In the genomic region with DNA sequence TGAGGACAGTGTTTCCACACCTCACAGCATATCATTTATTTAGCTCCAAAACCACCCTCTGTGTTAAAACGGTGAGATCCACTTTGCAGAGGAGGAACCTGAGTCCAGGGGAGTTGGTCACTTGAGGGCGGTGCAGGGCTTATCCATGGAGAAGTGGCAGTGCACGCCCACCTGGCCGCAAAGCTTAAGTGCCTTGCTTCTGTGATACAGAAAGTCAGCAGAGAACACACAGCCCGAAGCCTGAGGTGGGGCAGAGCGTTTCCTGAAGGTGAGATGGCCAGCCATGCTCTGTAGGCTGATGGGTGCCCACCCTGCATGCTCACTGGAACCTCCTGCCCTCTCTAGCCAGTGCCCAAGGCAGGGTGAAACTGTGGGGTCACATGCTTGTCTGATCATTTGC, we compare ENCODE assay signal across 20 cellular contexts.
DNase-seq lines count a peak whose midpoint lies in the region; ATAC-seq and TF ChIP-seq lines count a peak whose summit lies in the region.
"Had no signal": no experiment of that assay in that cellular context is flagged by ENCODE, and none has a peak within 500 bp of the region (broad histone marks: within the 10 kb centered on the region; RNA-seq: fewer than 3 reads in every experiment).

No MANE protein-coding gene starts in this region.

- H3K4me3 Mint-ChIP-seq in activated CD8-positive, alpha-beta memory T cell treated with anti-CD3 and anti-CD28 coated beads, Interleukin-2, amount 10 ng/mL, durations not matched to agents 7 days and 5 days = no peak overlapping the region
- H3K4me3 Mint-ChIP-seq in naive B cell = peak overlapping the region in 5 of 8 donors; percentile 3 to 86 (median 44)
- H3K4me3 Mint-ChIP-seq: activated naive CD4-positive, alpha-beta T cell treated with anti-CD3 and anti-CD28 coated beads, Interleukin-2, amount 10 ng/mL, durations not matched to agents 7 days and 5 days; IgD-negative memory B cell had no signal

- peaks cover 97% of the 10 kb centered on the region for H3K27me3 Mint-ChIP-seq in activated CD8-positive, alpha-beta memory T cell treated with anti-CD3 and anti-CD28 coated beads, Interleukin-2, amount 10 ng/mL, durations not matched to agents 7 days and 5 days
- H3K27me3 Mint-ChIP-seq in naive B cell = peaks cover 0 to 35% (median 0%) of the 10 kb centered on the region in 3 donors

- no peak for ATAC-seq in activated CD8-positive, alpha-beta memory T cell treated with anti-CD3 and anti-CD28 coated beads, Interleukin-2, amount 10 ng/mL, durations not matched to agents 7 days and 5 days
- no peak for ATAC-seq in naive B cell (ENCODE audit: low read depth in 2 of 2)
- ATAC-seq: effector memory CD8-positive, alpha-beta T cell; heart left ventricle; natural killer cell; T-helper 17 cell had no signal

- no peak for TF ChIP-seq EP300 in Ishikawa (IDR thresholded peaks at IDR 0.05; ENCODE audit: borderline replicate concordance)

- H3K27ac Mint-ChIP-seq in activated CD8-positive, alpha-beta memory T cell treated with anti-CD3 and anti-CD28 coated beads, Interleukin-2, amount 10 ng/mL, durations not matched to agents 7 days and 5 days = no peak overlapping the region
- H3K27ac Mint-ChIP-seq in naive B cell = peak overlapping the region in 2 of 6 donors; percentile 41 to 86
- H3K27ac Mint-ChIP-seq: activated naive CD4-positive, alpha-beta T cell treated with anti-CD3 and anti-CD28 coated beads, Interleukin-2, amount 10 ng/mL, durations not matched to agents 7 days and 5 days; IgD-negative memory B cell; T-helper 17 cell had no signal

- CTCF ChIA-PET in activated CD8-positive, alpha-beta memory T cell treated with anti-CD3 and anti-CD28 coated beads, Interleukin-2, amount 10 ng/mL, durations not matched to agents 7 days and 5 days (lab: Charles Lee) = no interaction called here

- no peaks in the 10 kb centered on the region for H3K9me3 Mint-ChIP-seq in activated CD8-positive, alpha-beta memory T cell treated with anti-CD3 and anti-CD28 coated beads, Interleukin-2, amount 10 ng/mL, durations not matched to agents 7 days and 5 days (ENCODE audit: low read depth)
- peaks cover 0 to 2% (median 0%) of the 10 kb centered on the region in 7 donors for H3K9me3 Mint-ChIP-seq in naive B cell
- H3K9me3 Mint-ChIP-seq: effector memory CD8-positive, alpha-beta T cell; IgD-negative memory B cell; natural killer cell had no signal

- no peaks in the 10 kb centered on the region for H3K36me3 Mint-ChIP-seq in activated CD8-positive, alpha-beta memory T cell treated with anti-CD3 and anti-CD28 coated beads, Interleukin-2, amount 10 ng/mL, durations not matched to agents 7 days and 5 days
- H3K36me3 Mint-ChIP-seq in naive B cell = peaks cover 0 to 8% of the 10 kb centered on the region in 2 donors
- H3K36me3 Mint-ChIP-seq: activated naive CD4-positive, alpha-beta T cell treated with anti-CD3 and anti-CD28 coated beads, Interleukin-2, amount 10 ng/mL, durations not matched to agents 7 days and 5 days; IgD-negative memory B cell had no signal

- peak; percentile 35; the same call in 1 of the 2 replicates for TF ChIP-seq RAD21 in Ishikawa (IDR thresholded peaks at IDR 0.05; ENCODE audit: low read depth)

- peak; percentile 22 for DNase-seq in activated CD8-positive, alpha-beta memory T cell treated with anti-CD3 and anti-CD28 coated beads, Interleukin-2, amount 10 ng/mL, durations not matched to agents 7 days and 5 days
- no peak for DNase-seq in activated CD8-positive, alpha-beta memory T cell treated with anti-CD3 and anti-CD28 coated beads, Interleukin-2, amount 50 U/mL, for 4 hours
- peak; percentile 36 for DNase-seq in UCSD-AML1 (lab: John Stamatoyannopoulos, UW; ENCODE audit: unreplicated experiment)
- no peak for DNase-seq in naive B cell
- DNase-seq in stimulated activated CD4-positive, alpha-beta T cell treated with anti-CD3 and anti-CD28 coated beads, Interleukin-4, amount 100 ng/mL, for 1 hour = no peak
- DNase-seq in SKM-1 treated with dmso at 0.1 percent for 144 hours (lab: John Stamatoyannopoulos, UW; ENCODE audit: unreplicated experiment) = no peak
- DNase-seq in GM03348 (ENCODE audit: low spot score) = no peak
- DNase-seq: activated CD4-positive, CD25-positive, alpha-beta regulatory T cell treated with anti-CD3 and anti-CD28 coated beads, Interleukin-2, amount 50 U/mL, for 72 hours; activated naive CD4-positive, alpha-beta T cell treated with anti-CD3 and anti-CD28 coated beads, Interleukin-2, amount 10 ng/mL, durations not matched to agents 7 days and 5 days; aorta; effector memory CD8-positive, alpha-beta T cell; H7; heart left ventricle; natural killer cell; NCI-H2227 treated with DMSO at 0.1 percent for 48 hours; SHP77 treated with DMSO at 0.1 percent for 48 hours; stimulated activated CD4-positive, alpha-beta T cell treated with anti-CD3 and anti-CD28 coated beads, Interleukin-2, amount 100 ng/mL, for 48 hours; T-helper 17 cell had no signal

- H3K4me1 Mint-ChIP-seq in activated CD8-positive, alpha-beta memory T cell treated with anti-CD3 and anti-CD28 coated beads, Interleukin-2, amount 10 ng/mL, durations not matched to agents 7 days and 5 days = peaks cover 59% of the 10 kb centered on the region
- H3K4me1 Mint-ChIP-seq in naive B cell = peaks cover 53 to 85% (median 70%) of the 10 kb centered on the region in 3 donors

TF ChIP-seq in Ishikawa, 13 proteins besides CTCF, POLR2A, EP300 and RAD21:
- no peak for TF ChIP-seq TEAD4 (IDR thresholded peaks at IDR 0.05)
- TF ChIP-seq FOXM1 (IDR thresholded peaks at IDR 0.05; ENCODE audit: borderline replicate concordance, low read depth) = no peak
- no peak for TF ChIP-seq YY1 (IDR thresholded peaks at IDR 0.05; ENCODE audit: low read depth)

Comparison
In these comparisons a context has a peak if more than half of its experiments do, and no peak if none do; other contexts are left out.
1. DNase-seq: peak in activated CD8-positive, alpha-beta memory T cell treated with anti-CD3 and anti-CD28 coated beads, Interleukin-2, amount 10 ng/mL, durations not matched to agents 7 days and 5 days (single experiment) and UCSD-AML1 (single experiment); none in activated CD8-positive, alpha-beta memory T cell treated with anti-CD3 and anti-CD28 coated beads, Interleukin-2, amount 50 U/mL, for 4 hours (single experiment), naive B cell (single experiment), stimulated activated CD4-positive, alpha-beta T cell treated with anti-CD3 and anti-CD28 coated beads, Interleukin-4, amount 100 ng/mL, for 1 hour (single experiment), SKM-1 treated with dmso at 0.1 percent for 144 hours (single experiment) and GM03348 (single experiment).